ENCODE assay signal across 3 cellular contexts in genomic region chr12:89686311-89686710, GRCh38.
TF ChIP-seq lines count a peak whose summit lies in the region.

No MANE protein-coding gene starts in this region.

TF ChIP-seq in A549, 52 proteins besides CTCF, POLR2A, EP300 and RAD21 (continued from another document):
- TF ChIP-seq CEBPB (IDR thresholded peaks at IDR 0.05) (peak; percentile 41 to 74; a peak in 3 of 4 replicates), EHF (CRISPR knock-in tag; IDR thresholded peaks at IDR 0.05) (no peak)

TF ChIP-seq in K562, 482 proteins besides CTCF, POLR2A, EP300 and RAD21:
- TF ChIP-seq CGGBP1 (CRISPR knock-in tag; IDR thresholded peaks at IDR 0.05) (no peak), ZBTB12 (CRISPR knock-in tag; IDR thresholded peaks at IDR 0.05) (no peak), IRF9 (tag; IDR thresholded peaks at IDR 0.05) (peak; percentile 60; the same call in 1 of the 2 replicates), KLF1 (tag; IDR thresholded peaks at IDR 0.05) (no peak), NCOR1 (IDR thresholded peaks at IDR 0.05) (no peak), ZC3H8 (IDR thresholded peaks at IDR 0.05) (no peak), COPS2 (conservative IDR thresholded peaks at IDR 0.05) (no peak), BRD4 (IDR thresholded peaks at IDR 0.05) (no peak), CEBPB (tag; IDR thresholded peaks at IDR 0.05) (peak; percentile 93), VEZF1 (CRISPR knock-in tag; IDR thresholded peaks at IDR 0.05) (no peak), SMAD3 (CRISPR knock-in tag; conservative IDR thresholded peaks at IDR 0.05) (no peak), CEBPG (CRISPR knock-in tag; IDR thresholded peaks at IDR 0.05) (no peak), CEBPG (tag; conservative IDR thresholded peaks at IDR 0.05 in 1 of 2, IDR thresholded peaks at IDR 0.05 in 1 of 2) (peak; percentile 74 to 95), ZBTB49 (CRISPR knock-in tag; IDR thresholded peaks at IDR 0.05; ENCODE audit: borderline replicate concordance) (no peak), NONO (IDR thresholded peaks at IDR 0.05; ENCODE audit: low read depth in 2 of 2, low read length in 1 of 2) (no peak), ZNF3 (CRISPR knock-in tag; IDR thresholded peaks at IDR 0.05) (no peak)
- TF ChIP-seq, protein P1, sequence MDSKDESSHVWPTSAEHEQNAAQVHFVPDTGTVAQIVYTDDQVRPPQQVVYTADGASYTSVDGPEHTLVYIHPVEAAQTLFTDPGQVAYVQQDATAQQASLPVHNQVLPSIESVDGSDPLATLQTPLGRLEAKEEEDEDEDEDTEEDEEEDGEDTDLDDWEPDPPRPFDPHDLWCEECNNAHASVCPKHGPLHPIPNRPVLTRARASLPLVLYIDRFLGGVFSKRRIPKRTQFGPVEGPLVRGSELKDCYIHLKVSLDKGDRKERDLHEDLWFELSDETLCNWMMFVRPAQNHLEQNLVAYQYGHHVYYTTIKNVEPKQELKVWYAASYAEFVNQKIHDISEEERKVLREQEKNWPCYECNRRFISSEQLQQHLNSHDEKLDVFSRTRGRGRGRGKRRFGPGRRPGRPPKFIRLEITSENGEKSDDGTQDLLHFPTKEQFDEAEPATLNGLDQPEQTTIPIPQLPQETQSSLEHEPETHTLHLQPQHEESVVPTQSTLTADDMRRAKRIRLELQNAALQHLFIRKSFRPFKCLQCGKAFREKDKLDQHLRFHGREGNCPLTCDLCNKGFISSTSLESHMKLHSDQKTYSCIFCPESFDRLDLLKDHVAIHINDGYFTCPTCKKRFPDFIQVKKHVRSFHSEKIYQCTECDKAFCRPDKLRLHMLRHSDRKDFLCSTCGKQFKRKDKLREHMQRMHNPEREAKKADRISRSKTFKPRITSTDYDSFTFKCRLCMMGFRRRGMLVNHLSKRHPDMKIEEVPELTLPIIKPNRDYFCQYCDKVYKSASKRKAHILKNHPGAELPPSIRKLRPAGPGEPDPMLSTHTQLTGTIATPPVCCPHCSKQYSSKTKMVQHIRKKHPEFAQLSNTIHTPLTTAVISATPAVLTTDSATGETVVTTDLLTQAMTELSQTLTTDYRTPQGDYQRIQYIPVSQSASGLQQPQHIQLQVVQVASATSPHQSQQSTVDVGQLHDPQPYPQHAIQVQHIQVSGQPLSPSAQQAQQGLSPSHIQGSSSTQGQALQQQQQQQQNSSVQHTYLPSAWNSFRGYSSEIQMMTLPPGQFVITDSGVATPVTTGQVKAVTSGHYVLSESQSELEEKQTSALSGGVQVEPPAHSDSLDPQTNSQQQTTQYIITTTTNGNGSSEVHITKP (IDR thresholded peaks at IDR 0.05; ENCODE audit: partially characterized antibody), result no peak

TF ChIP-seq in GM23338, 12 proteins besides CTCF, POLR2A, EP300 and RAD21:
- TF ChIP-seq, protein P2, sequence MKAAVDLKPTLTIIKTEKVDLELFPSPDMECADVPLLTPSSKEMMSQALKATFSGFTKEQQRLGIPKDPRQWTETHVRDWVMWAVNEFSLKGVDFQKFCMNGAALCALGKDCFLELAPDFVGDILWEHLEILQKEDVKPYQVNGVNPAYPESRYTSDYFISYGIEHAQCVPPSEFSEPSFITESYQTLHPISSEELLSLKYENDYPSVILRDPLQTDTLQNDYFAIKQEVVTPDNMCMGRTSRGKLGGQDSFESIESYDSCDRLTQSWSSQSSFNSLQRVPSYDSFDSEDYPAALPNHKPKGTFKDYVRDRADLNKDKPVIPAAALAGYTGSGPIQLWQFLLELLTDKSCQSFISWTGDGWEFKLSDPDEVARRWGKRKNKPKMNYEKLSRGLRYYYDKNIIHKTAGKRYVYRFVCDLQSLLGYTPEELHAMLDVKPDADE (IDR thresholded peaks at IDR 0.05), result no peak
- TF ChIP-seq STAT1 (IDR thresholded peaks at IDR 0.05; ENCODE audit: unreplicated experiment) (no peak), POLR2AphosphoS5 (IDR thresholded peaks at IDR 0.05; ENCODE audit: low read depth) (no peak), EZH2 (IDR thresholded peaks at IDR 0.05; ENCODE audit: low read depth, unreplicated experiment) (no peak), ZNF331 (CRISPR knock-in tag; IDR thresholded peaks at IDR 0.05; ENCODE audit: low read depth) (no peak), REST (IDR thresholded peaks at IDR 0.05; ENCODE audit: unreplicated experiment) (no peak), NANOG (IDR thresholded peaks at IDR 0.05; ENCODE audit: borderline replicate concordance) (no peak), EZH2phosphoT487 (IDR thresholded peaks at IDR 0.05; ENCODE audit: unreplicated experiment) (no peak), CREB1 (CRISPR knock-in tag; IDR thresholded peaks at IDR 0.05; ENCODE audit: low read depth) (no peak), ZNF114 (CRISPR knock-in tag; IDR thresholded peaks at IDR 0.05) (no peak), JUNB (IDR thresholded peaks at IDR 0.05; ENCODE audit: unreplicated experiment) (no peak)
- TF ChIP-seq, protein P3, sequence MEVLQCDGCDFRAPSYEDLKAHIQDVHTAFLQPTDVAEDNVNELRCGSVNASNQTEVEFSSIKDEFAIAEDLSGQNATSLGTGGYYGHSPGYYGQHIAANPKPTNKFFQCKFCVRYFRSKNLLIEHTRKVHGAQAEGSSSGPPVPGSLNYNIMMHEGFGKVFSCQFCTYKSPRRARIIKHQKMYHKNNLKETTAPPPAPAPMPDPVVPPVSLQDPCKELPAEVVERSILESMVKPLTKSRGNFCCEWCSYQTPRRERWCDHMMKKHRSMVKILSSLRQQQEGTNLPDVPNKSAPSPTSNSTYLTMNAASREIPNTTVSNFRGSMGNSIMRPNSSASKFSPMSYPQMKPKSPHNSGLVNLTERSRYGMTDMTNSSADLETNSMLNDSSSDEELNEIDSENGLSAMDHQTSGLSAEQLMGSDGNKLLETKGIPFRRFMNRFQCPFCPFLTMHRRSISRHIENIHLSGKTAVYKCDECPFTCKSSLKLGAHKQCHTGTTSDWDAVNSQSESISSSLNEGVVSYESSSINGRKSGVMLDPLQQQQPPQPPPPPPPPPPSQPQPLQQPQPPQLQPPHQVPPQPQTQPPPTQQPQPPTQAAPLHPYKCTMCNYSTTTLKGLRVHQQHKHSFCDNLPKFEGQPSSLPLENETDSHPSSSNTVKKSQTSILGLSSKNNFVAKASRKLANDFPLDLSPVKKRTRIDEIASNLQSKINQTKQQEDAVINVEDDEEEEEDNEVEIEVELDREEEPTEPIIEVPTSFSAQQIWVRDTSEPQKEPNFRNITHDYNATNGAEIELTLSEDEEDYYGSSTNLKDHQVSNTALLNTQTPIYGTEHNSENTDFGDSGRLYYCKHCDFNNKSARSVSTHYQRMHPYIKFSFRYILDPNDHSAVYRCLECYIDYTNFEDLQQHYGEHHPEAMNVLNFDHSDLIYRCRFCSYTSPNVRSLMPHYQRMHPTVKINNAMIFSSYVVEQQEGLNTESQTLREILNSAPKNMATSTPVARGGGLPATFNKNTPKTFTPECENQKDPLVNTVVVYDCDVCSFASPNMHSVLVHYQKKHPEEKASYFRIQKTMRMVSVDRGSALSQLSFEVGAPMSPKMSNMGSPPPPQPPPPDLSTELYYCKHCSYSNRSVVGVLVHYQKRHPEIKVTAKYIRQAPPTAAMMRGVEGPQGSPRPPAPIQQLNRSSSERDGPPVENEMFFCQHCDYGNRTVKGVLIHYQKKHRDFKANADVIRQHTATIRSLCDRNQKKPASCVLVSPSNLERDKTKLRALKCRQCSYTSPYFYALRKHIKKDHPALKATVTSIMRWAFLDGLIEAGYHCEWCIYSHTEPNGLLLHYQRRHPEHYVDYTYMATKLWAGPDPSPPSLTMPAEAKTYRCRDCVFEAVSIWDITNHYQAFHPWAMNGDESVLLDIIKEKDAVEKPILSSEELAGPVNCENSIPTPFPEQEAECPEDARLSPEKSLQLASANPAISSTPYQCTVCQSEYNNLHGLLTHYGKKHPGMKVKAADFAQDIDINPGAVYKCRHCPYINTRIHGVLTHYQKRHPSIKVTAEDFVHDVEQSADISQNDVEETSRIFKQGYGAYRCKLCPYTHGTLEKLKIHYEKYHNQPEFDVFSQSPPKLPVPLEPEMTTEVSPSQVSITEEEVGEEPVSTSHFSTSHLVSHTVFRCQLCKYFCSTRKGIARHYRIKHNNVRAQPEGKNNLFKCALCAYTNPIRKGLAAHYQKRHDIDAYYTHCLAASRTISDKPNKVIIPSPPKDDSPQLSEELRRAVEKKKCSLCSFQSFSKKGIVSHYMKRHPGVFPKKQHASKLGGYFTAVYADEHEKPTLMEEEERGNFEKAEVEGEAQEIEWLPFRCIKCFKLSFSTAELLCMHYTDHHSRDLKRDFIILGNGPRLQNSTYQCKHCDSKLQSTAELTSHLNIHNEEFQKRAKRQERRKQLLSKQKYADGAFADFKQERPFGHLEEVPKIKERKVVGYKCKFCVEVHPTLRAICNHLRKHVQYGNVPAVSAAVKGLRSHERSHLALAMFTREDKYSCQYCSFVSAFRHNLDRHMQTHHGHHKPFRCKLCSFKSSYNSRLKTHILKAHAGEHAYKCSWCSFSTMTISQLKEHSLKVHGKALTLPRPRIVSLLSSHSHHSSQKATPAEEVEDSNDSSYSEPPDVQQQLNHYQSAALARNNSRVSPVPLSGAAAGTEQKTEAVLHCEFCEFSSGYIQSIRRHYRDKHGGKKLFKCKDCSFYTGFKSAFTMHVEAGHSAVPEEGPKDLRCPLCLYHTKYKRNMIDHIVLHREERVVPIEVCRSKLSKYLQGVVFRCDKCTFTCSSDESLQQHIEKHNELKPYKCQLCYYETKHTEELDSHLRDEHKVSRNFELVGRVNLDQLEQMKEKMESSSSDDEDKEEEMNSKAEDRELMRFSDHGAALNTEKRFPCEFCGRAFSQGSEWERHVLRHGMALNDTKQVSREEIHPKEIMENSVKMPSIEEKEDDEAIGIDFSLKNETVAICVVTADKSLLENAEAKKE (CRISPR knock-in tag; IDR thresholded peaks at IDR 0.05), result no peak
